ENCODE assay signal across 24 cellular contexts in genomic region chr11:130514316-130514715, GRCh38.
DNase-seq lines count a peak whose midpoint lies in the region; ATAC-seq, FAIRE-seq and TF ChIP-seq lines count a peak whose summit lies in the region.
"Had no signal": no experiment of that assay in that cellular context is flagged by ENCODE, and none has a peak within 500 bp of the region (broad histone marks: within the 10 kb centered on the region; RNA-seq: fewer than 3 reads in every experiment).

No MANE protein-coding gene starts in this region.

- no peak overlapping the region for H3K27ac ChIP-seq in GM23248
- H3K27ac ChIP-seq in astrocyte (ENCODE audit: low read depth, low read length) = no peak overlapping the region
- H3K27ac ChIP-seq in mammary epithelial cell (ENCODE audit: insufficient read depth, low read depth, low read length) = no peak overlapping the region
- H3K27ac ChIP-seq: A549, ascending aorta, colonic mucosa had no signal

- no peak overlapping the region for H3K27ac Mint-ChIP-seq in astrocyte (ENCODE audit: unreplicated experiment)
- H3K27ac Mint-ChIP-seq in effector memory CD8-positive, alpha-beta T cell = no peak overlapping the region
- H3K27ac Mint-ChIP-seq: CD14-positive monocyte, IgD-negative memory B cell, memory B cell had no signal

- H3K36me3 Mint-ChIP-seq in astrocyte (ENCODE audit: low read depth, unreplicated experiment) = peaks cover 2% of the 10 kb centered on the region
- no peaks in the 10 kb centered on the region for H3K36me3 Mint-ChIP-seq in effector memory CD8-positive, alpha-beta T cell (ENCODE audit: insufficient read depth)
- H3K36me3 Mint-ChIP-seq: CD14-positive monocyte, IgD-negative memory B cell, memory B cell, naive B cell had no signal

- H3K79me2 ChIP-seq in GM23248 (ENCODE audit: insufficient read depth) (no peaks in the 10 kb centered on the region), astrocyte (ENCODE audit: insufficient read depth, low read length) (no peaks in the 10 kb centered on the region), mammary epithelial cell (ENCODE audit: insufficient read depth, low read length) (no peaks in the 10 kb centered on the region)

- H3K9me3 ChIP-seq in GM23248 (ENCODE audit: low read depth) (no peaks in the 10 kb centered on the region), astrocyte (ENCODE audit: insufficient read depth, low read depth, low read length) (no peaks in the 10 kb centered on the region), mammary epithelial cell (replicated peaks; ENCODE audit: insufficient read depth, low read length) (no peaks in the 10 kb centered on the region)
- H3K9me3 ChIP-seq: A549, ascending aorta, colonic mucosa had no signal

- H3K4me3 ChIP-seq in AG10803 (ENCODE audit: low read length) (no peak overlapping the region), GM23248 (no peak overlapping the region), astrocyte (ENCODE audit: insufficient read depth, low read depth, low read length) (no peak overlapping the region), fibroblast of the aortic adventitia (ENCODE audit: low read depth, low read length) (no peak overlapping the region), mammary epithelial cell (replicated peaks in 1 of 3; ENCODE audit: insufficient read depth in 1 of 3, low read depth in 2 of 3, low read length in 3 of 3) (no peak overlapping the region)
- H3K4me3 ChIP-seq: A549, ascending aorta, colonic mucosa had no signal

- CTCF ChIA-PET in mammary epithelial cell (lab: Charles Lee; ENCODE audit: low non-redundant PET) = no interaction called here

- no peaks in the 10 kb centered on the region for H3K9me2 ChIP-seq in GM23248 (ENCODE audit: insufficient read depth)

- peak; percentile 81 for DNase-seq in AG10803 (ENCODE audit: low read depth)
- DNase-seq in GM23248 = peak; percentile 56
- DNase-seq in astrocyte (ENCODE audit: low read depth) = peak; percentile 59
- DNase-seq in fibroblast of the aortic adventitia (ENCODE audit: low read depth) = peak; percentile 74
- no peak for DNase-seq in effector memory CD8-positive, alpha-beta T cell
- DNase-seq in NCI-H2171 treated with DMSO at 0.1 percent for 48 hours (lab: John Stamatoyannopoulos, UW) = no peak
- DNase-seq in SK-N-DZ (ENCODE audit: low spot score) = no peak
- DNase-seq in mammary epithelial cell = no peak
- DNase-seq: activated CD4-positive, CD25-positive, alpha-beta regulatory T cell treated with anti-CD3 and anti-CD28 coated beads, Interleukin-2, amount 50 U/mL, for 72 hours; activated naive CD4-positive, alpha-beta T cell treated with anti-CD3 and anti-CD28 coated beads, Interleukin-2, amount 50 U/mL, for 16 hours; activated T-cell treated with anti-CD3 and anti-CD28 coated beads, Interleukin-2, amount 50 U/mL, for 48 hours; colonic mucosa; DMS153; naive B cell; NCI-H187 treated with DMSO at 0.1 percent for 48 hours; stimulated activated CD8-positive, alpha-beta memory T cell treated with anti-CD3 and anti-CD28 coated beads, Interleukin-4, amount 100 ng/mL, for 48 hours had no signal

- H3K9ac ChIP-seq in GM23248 (no peak overlapping the region), astrocyte (ENCODE audit: low read length) (no peak overlapping the region), mammary epithelial cell (ENCODE audit: insufficient read depth, low read length) (no peak overlapping the region)

- peaks cover 5% of the 10 kb centered on the region for H3K4me1 Mint-ChIP-seq in astrocyte (ENCODE audit: low read depth, unreplicated experiment)
- no peaks in the 10 kb centered on the region for H3K4me1 Mint-ChIP-seq in effector memory CD8-positive, alpha-beta T cell (ENCODE audit: low read depth in 2 of 2)
- H3K4me1 Mint-ChIP-seq: CD14-positive monocyte, IgD-negative memory B cell, memory B cell, naive B cell had no signal

- ATAC-seq in effector memory CD8-positive, alpha-beta T cell (replicated peaks) = no peak
- ATAC-seq: A549 had no signal

- TF ChIP-seq CTCF in AG10803 (conservative IDR thresholded peaks at IDR 0.05; ENCODE audit: low read length) = no peak
- TF ChIP-seq CTCF in astrocyte (IDR thresholded peaks at IDR 0.05; ENCODE audit: insufficient read depth, low read depth, low read length) = no peak
- no peak for TF ChIP-seq CTCF in fibroblast of the aortic adventitia (IDR thresholded peaks at IDR 0.05; ENCODE audit: insufficient read depth, low read length)
- TF ChIP-seq CTCF in mammary epithelial cell (conservative IDR thresholded peaks at IDR 0.05 in 1 of 2, IDR thresholded peaks at IDR 0.05 in 1 of 2; ENCODE audit: extremely low read depth in 1 of 2, insufficient read depth in 1 of 2, low read depth in 1 of 2, low read length in 2 of 2) = no peak

- H3K4me2 ChIP-seq in GM23248 (ENCODE audit: unreplicated experiment) (no peak overlapping the region), astrocyte (ENCODE audit: low read length) (no peak overlapping the region), mammary epithelial cell (ENCODE audit: insufficient read depth, low read depth, low read length) (no peak overlapping the region)
- H3K4me2 ChIP-seq: A549 had no signal

- BruUV-seq in mammary epithelial cell (replicated peaks; lab: Mats Ljungman, UMichigan) = no TSS peak

- H2AFZ ChIP-seq in GM23248 = no peak overlapping the region
- H2AFZ ChIP-seq in astrocyte (ENCODE audit: low read depth, low read length) = no peak overlapping the region
- no peak overlapping the region for H2AFZ ChIP-seq in mammary epithelial cell (ENCODE audit: low read depth, low read length)

- H4K20me1 ChIP-seq in GM23248 (ENCODE audit: insufficient read depth) (no peaks in the 10 kb centered on the region), astrocyte (ENCODE audit: insufficient read depth, low read length) (no peaks in the 10 kb centered on the region), mammary epithelial cell (ENCODE audit: insufficient read depth, low read length) (no peaks in the 10 kb centered on the region)

- H3K4me1 ChIP-seq in GM23248 (ENCODE audit: insufficient read depth) = peaks cover 36% of the 10 kb centered on the region
- H3K4me1 ChIP-seq in astrocyte (ENCODE audit: insufficient read depth, low read length) = peaks cover 6% of the 10 kb centered on the region
- peaks cover 2% of the 10 kb centered on the region for H3K4me1 ChIP-seq in mammary epithelial cell (ENCODE audit: insufficient read depth, low read length)
- H3K4me1 ChIP-seq: A549, colonic mucosa had no signal

- peak; percentile 68 for FAIRE-seq in astrocyte (lab: Jason Lieb, UNC)
- FAIRE-seq: A549, endometrium, GM12892, H54 had no signal

- peaks cover 10% of the 10 kb centered on the region; the same call in 1 of the 2 replicates for H3F3A ChIP-seq in GM23248 (ENCODE audit: insufficient read depth)

- in situ Hi-C loops in GM23248 (cut with MboI) = no loop called here
- in situ Hi-C loops in mammary epithelial cell (cut with MboI; ENCODE audit: low sequenced_read_pairs in 2 of 2) = no loop called here

- H3K27me3 ChIP-seq in GM23248 (replicated peaks; ENCODE audit: insufficient read depth) = no peaks in the 10 kb centered on the region
- H3K27me3 ChIP-seq in astrocyte (ENCODE audit: insufficient read depth, low read length) = no peaks in the 10 kb centered on the region
- no peaks in the 10 kb centered on the region for H3K27me3 ChIP-seq in mammary epithelial cell (ENCODE audit: insufficient read depth, low read length)
- H3K27me3 ChIP-seq: ascending aorta, colonic mucosa had no signal

- dilution Hi-C loops in mammary epithelial cell (cut with HindIII; ENCODE audit: low sequenced_read_pairs) = no loop called here

- intact Hi-C loops in mammary epithelial cell (cut with micrococcal nuclease) = no loop called here

- peaks cover 21% of the 10 kb centered on the region for H3K27me3 Mint-ChIP-seq in astrocyte (ENCODE audit: low read depth, unreplicated experiment)
- H3K27me3 Mint-ChIP-seq in effector memory CD8-positive, alpha-beta T cell = peaks cover 16 to 53% of the 10 kb centered on the region in 2 donors

- no peak overlapping the region for H3K4me3 Mint-ChIP-seq in astrocyte (ENCODE audit: unreplicated experiment)
- H3K4me3 Mint-ChIP-seq in effector memory CD8-positive, alpha-beta T cell = no peak overlapping the region
- H3K4me3 Mint-ChIP-seq: CD14-positive monocyte, memory B cell, naive B cell had no signal

- H3K9me3 Mint-ChIP-seq in astrocyte (ENCODE audit: unreplicated experiment) = peaks cover 4% of the 10 kb centered on the region
- H3K9me3 Mint-ChIP-seq in effector memory CD8-positive, alpha-beta T cell = no peaks in the 10 kb centered on the region
- H3K9me3 Mint-ChIP-seq: IgD-negative memory B cell, memory B cell, naive B cell had no signal

- H3K36me3 ChIP-seq in GM23248 (ENCODE audit: low read depth) (no peaks in the 10 kb centered on the region), astrocyte (ENCODE audit: insufficient read depth, low read length) (no peaks in the 10 kb centered on the region), mammary epithelial cell (ENCODE audit: insufficient read depth, low read length) (no peaks in the 10 kb centered on the region)
- H3K36me3 ChIP-seq: ascending aorta, colonic mucosa had no signal

Comparison
In these comparisons a context has a peak if more than half of its experiments do, and no peak if none do; other contexts are left out.
1. DNase-seq: peak in AG10803 (single experiment), GM23248 (single experiment), astrocyte (single experiment) and fibroblast of the aortic adventitia (single experiment); none in effector memory CD8-positive, alpha-beta T cell (0 of 3), NCI-H2171 treated with DMSO at 0.1 percent for 48 hours (single experiment), SK-N-DZ (single experiment) and mammary epithelial cell (single experiment).